Comparison of ENCODE assay signal across 17 cellular contexts in the genomic region with DNA sequence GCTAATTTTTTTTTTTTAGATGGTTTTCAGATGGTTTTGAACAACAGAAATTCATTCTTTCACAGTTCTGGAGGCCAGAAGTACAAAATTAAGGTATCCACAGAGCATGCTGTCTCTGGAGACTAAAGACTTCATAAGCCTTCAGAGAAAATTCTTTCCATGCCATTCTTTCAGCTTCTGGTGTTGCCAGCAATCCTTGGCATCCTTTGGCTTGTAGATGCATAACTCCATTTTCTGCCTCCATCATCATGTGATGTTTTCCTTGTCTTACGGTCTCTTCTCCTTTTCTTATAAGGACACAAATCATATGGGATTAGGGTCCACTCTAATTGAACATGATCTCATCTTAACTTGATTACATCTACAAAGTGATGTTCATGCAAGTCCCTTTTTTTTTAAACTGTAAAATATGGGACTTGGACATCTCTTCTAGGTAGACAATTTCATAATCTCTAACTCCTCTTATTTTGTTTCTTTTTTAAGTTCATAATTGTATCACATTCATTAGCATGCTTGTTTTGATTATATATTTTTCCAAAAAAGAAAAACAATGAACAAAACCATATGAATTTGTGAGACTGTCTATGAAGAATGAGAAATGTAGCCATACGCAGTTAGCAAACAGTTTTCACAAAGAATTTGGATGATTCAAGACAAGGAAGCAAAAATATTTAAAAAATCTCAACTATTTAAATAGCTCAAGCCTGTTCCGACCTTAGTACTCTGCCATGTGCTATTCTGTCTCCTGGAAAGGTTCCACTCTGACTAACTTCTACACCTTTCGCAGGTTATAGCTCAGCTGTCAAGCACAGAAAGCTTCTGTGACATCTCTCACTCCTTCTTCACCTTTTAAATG. TPM values are rescaled to one million over a fixed set of nuclear protein-coding genes. Genes with fewer than 3 reads are reported as not detected.
DNase-seq lines count a peak whose midpoint lies in the region; FAIRE-seq and TF ChIP-seq lines count a peak whose summit lies in the region.
"Had no signal": no experiment of that assay in that cellular context is flagged by ENCODE, and none has a peak within 500 bp of the region (broad histone marks: within the 10 kb centered on the region; RNA-seq: fewer than 3 reads in every experiment).

No MANE protein-coding gene starts in this region.

- H3K27ac ChIP-seq in ACC112 (ENCODE audit: low read depth, low read length) (peak overlapping the region; percentile 8; the same call in 1 of the 2 replicates), coronary artery (no peak overlapping the region)
- H3K27ac ChIP-seq: epithelial cell of prostate, neutrophil, SK-N-MC, spleen had no signal

- FAIRE-seq in bronchial epithelial cell (lab: Jason Lieb, UNC) (no peak), GM12891 (lab: Jason Lieb, UNC) (no peak)
- FAIRE-seq: D721Med had no signal

- no peaks in the 10 kb centered on the region for H3K27me3 ChIP-seq in ACC112 (ENCODE audit: insufficient read depth, low read length)
- no peaks in the 10 kb centered on the region for H3K27me3 ChIP-seq in bronchial epithelial cell (ENCODE audit: control insufficient read depth, insufficient read depth, low read length)
- H3K27me3 ChIP-seq: neutrophil, spleen had no signal

- peak overlapping the region; percentile 80 for H2AFZ ChIP-seq in ACC112 (ENCODE audit: low read length, unreplicated experiment)

- H3K4me1 Mint-ChIP-seq in HFFc6 (ENCODE audit: low read depth), result peaks cover 41% of the 10 kb centered on the region

- peak; percentile 28 for DNase-seq in HFFc6
- peak; percentile 46 for DNase-seq in bronchial epithelial cell (ENCODE audit: low read depth)
- DNase-seq in kidney tubule cell (ENCODE audit: low spot score), result peak; percentile 60
- DNase-seq in GM12891 (ENCODE audit: insufficient read length, low spot score), result no peak
- DNase-seq in NCI-H1694 treated with DMSO at 0.1 percent for 48 hours (lab: John Stamatoyannopoulos, UW), result no peak
- no peak for DNase-seq in coronary artery (ENCODE audit: low spot score)
- DNase-seq in superior temporal gyrus (ENCODE audit: extremely low spot score), result no peak
- DNase-seq: NCI-H1105 treated with DMSO at 0.1 percent for 48 hours, NCI-H446 treated with DMSO at 0.1 percent for 48 hours, spleen had no signal

- TF ChIP-seq POLR2A in GM12891 (IDR thresholded peaks at IDR 0.05; ENCODE audit: low read depth, low read length), result no peak

- no peaks in the 10 kb centered on the region for H3K36me3 Mint-ChIP-seq in HFFc6 (ENCODE audit: low read depth)

- no peaks in the 10 kb centered on the region for H3K27me3 Mint-ChIP-seq in HFFc6 (ENCODE audit: insufficient read depth)

- no peaks in the 10 kb centered on the region for H3K9me3 Mint-ChIP-seq in HFFc6

- H3K79me2 ChIP-seq in ACC112 (ENCODE audit: control insufficient read depth, insufficient read depth, low read length, unreplicated experiment), result no peaks in the 10 kb centered on the region

- no peaks in the 10 kb centered on the region for H3K36me3 ChIP-seq in ACC112 (ENCODE audit: insufficient read depth, low read length)
- no peaks in the 10 kb centered on the region for H3K36me3 ChIP-seq in bronchial epithelial cell (ENCODE audit: control insufficient read depth, insufficient read depth, low read length)
- H3K36me3 ChIP-seq: neutrophil, spleen had no signal

- peak overlapping the region; percentile 36 for H3K27ac Mint-ChIP-seq in HFFc6

- H3K4me3 Mint-ChIP-seq in HFFc6, result peak overlapping the region; percentile 59

- H3K4me3 ChIP-seq in ACC112 (ENCODE audit: low read depth, low read length), result peak overlapping the region; percentile 18; the same call in 1 of the 2 replicates
- H3K4me3 ChIP-seq in bronchial epithelial cell (ENCODE audit: low read depth, low read length), result no peak overlapping the region
- H3K4me3 ChIP-seq in coronary artery, result no peak overlapping the region
- H3K4me3 ChIP-seq: lung, SK-N-MC, spleen had no signal

- H3K4me1 ChIP-seq in ACC112 (ENCODE audit: control insufficient read depth, insufficient read depth, low read length, unreplicated experiment), result peaks cover 23% of the 10 kb centered on the region
- H3K4me1 ChIP-seq: spleen had no signal

- TF ChIP-seq CTCF in HFFc6 (IDR thresholded peaks at IDR 0.05) (no peak), bronchial epithelial cell (IDR thresholded peaks at IDR 0.05; ENCODE audit: insufficient read depth, low read length, severe bottlenecking) (no peak), coronary artery (IDR thresholded peaks at IDR 0.05) (no peak)

TF ChIP-seq in GM12891, 5 proteins besides CTCF, POLR2A, EP300 and RAD21:
- no peak for TF ChIP-seq TAF1 (IDR thresholded peaks at IDR 0.05; ENCODE audit: low read depth, low read length)
- TF ChIP-seq POLR2AphosphoS5 (IDR thresholded peaks at IDR 0.05; ENCODE audit: low read depth, low read length), result no peak
- no peak for TF ChIP-seq POU2F2 (IDR thresholded peaks at IDR 0.05; ENCODE audit: low read depth, low read length)
- no peak for TF ChIP-seq SPI1 (IDR thresholded peaks at IDR 0.05; ENCODE audit: low read depth, low read length)
- TF ChIP-seq PAX5 (IDR thresholded peaks at IDR 0.05; ENCODE audit: insufficient read depth, low read length, severe bottlenecking), result no peak
TF ChIP-seq in GM12891: peak in this region for 0.

RNA-seq across cellular contexts. Expression of gene GIMD1, which starts 53.1 kb away (rescaled TPM):
- not detected for total RNA-seq in HFFc6 (2021; fragmentation: NEBNext Ultra II Directional; extraction: Animal tissue kit (Norgen Biotek cat#: 25700))
- total RNA-seq in bronchial epithelial cell, result not detected in 2 replicates
- not detected for polyA plus RNA-seq in GM12891 (2012; ENCODE audit: low read depth, missing spikeins)
- total RNA-seq: cerebellum, lung, spleen had no signal
- polyA plus RNA-seq: lung, spleen had no signal

Comparison
In these comparisons a context has a peak if more than half of its experiments do, and no peak if none do; other contexts are left out.
1. DNase-seq: peak in HFFc6 (single experiment), bronchial epithelial cell (single experiment) and kidney tubule cell (single experiment); none in GM12891 (single experiment), NCI-H1694 treated with DMSO at 0.1 percent for 48 hours (single experiment), coronary artery (single experiment) and superior temporal gyrus (single experiment).